8 cellular contexts compared by ENCODE assay signal in genomic region chr19:2785244-2786000, GRCh38. TPM values are rescaled to one million over a fixed set of nuclear protein-coding genes. Genes with fewer than 3 reads are reported as not detected.
DNase-seq lines count a peak whose midpoint lies in the region; ATAC-seq, FAIRE-seq and TF ChIP-seq lines count a peak whose summit lies in the region.

TSS of gene THOP1 (plus strand) at chr19:2785503. CDS start at chr19:2785663, 160 bp downstream.

- H3K4me1 Mint-ChIP-seq in activated naive CD8-positive, alpha-beta T cell treated with anti-CD3 and anti-CD28 coated beads, Interleukin-2, amount 50 U/mL, for 24 hours = peaks cover 73% of the 10 kb centered on the region

- H3K36me3 ChIP-seq in pancreas (no peaks in the 10 kb centered on the region), tibial artery (peaks cover 0 to 4% (median 0%) of the 10 kb centered on the region in 3 donors)

- peak within 1 kb of the TSS; percentile 69 to 96 (median 82) for H3K4me3 ChIP-seq in pancreas
- H3K4me3 ChIP-seq in tibial artery = peak within 1 kb of the TSS; percentile 66 to 79

- TF ChIP-seq POLR2A in GM10847 (IDR thresholded peaks at IDR 0.05; ENCODE audit: extremely low read depth, insufficient read length) = peak; percentile 97

- H3K9me3 Mint-ChIP-seq in activated naive CD8-positive, alpha-beta T cell treated with anti-CD3 and anti-CD28 coated beads, Interleukin-2, amount 50 U/mL, for 24 hours = no peaks in the 10 kb centered on the region

- peak; percentile 95 for DNase-seq in NCI-H1417 treated with DMSO at 0.1 percent for 48 hours (lab: John Stamatoyannopoulos, UW)
- DNase-seq in SW480 (ENCODE audit: low spot score) = peak; percentile 94
- peak; percentile 99 for DNase-seq in activated naive CD8-positive, alpha-beta T cell treated with anti-CD3 and anti-CD28 coated beads, Interleukin-2, amount 50 U/mL, for 24 hours
- DNase-seq in Right ventricle myocardium superior = peak; percentile 99
- DNase-seq in pancreas = peak; percentile 96 to 100 (median 99)
- DNase-seq in tibial artery = peak; percentile 99

- intact Hi-C loops in Right ventricle myocardium superior (cut with DNase I) = no loop called here
- intact Hi-C loops in pancreas (cut with DNase I) = no loop called here
- intact Hi-C loops in tibial artery (cut with DNase I; ENCODE audit: low total_unique reads) = no loop called here

- H3K4me1 ChIP-seq in pancreas = peaks cover 5 to 27% (median 21%) of the 10 kb centered on the region in 3 donors
- H3K4me1 ChIP-seq in tibial artery = peaks cover 0 to 53% (median 36%) of the 10 kb centered on the region in 4 donors

- WGBS in pancreas, 2 donors = 0 to 1% methylated on average over 60 to 78 of the region's 78 CpGs

- peak within 1 kb of the TSS; percentile 66 to 85 (median 70) for H3K27ac ChIP-seq in pancreas
- peak within 1 kb of the TSS; percentile 37 to 70 for H3K27ac ChIP-seq in tibial artery

- H3K9me3 ChIP-seq in pancreas (no peaks in the 10 kb centered on the region), tibial artery (no peaks in the 10 kb centered on the region)

- no peak for FAIRE-seq in pancreas (lab: Jason Lieb, UNC)

- peaks cover 23% of the 10 kb centered on the region for H3K36me3 Mint-ChIP-seq in activated naive CD8-positive, alpha-beta T cell treated with anti-CD3 and anti-CD28 coated beads, Interleukin-2, amount 50 U/mL, for 24 hours (ENCODE audit: low read depth)

- H3K27ac Mint-ChIP-seq in activated naive CD8-positive, alpha-beta T cell treated with anti-CD3 and anti-CD28 coated beads, Interleukin-2, amount 50 U/mL, for 24 hours = peak within 1 kb of the TSS; percentile 77

- H3K27me3 ChIP-seq in pancreas (no peaks in the 10 kb centered on the region), tibial artery (no peaks in the 10 kb centered on the region)

- no peaks in the 10 kb centered on the region for H3K27me3 Mint-ChIP-seq in activated naive CD8-positive, alpha-beta T cell treated with anti-CD3 and anti-CD28 coated beads, Interleukin-2, amount 50 U/mL, for 24 hours

- no peak for TF ChIP-seq CTCF in pancreas (IDR thresholded peaks at IDR 0.05)
- no peak for TF ChIP-seq CTCF in tibial artery (IDR thresholded peaks at IDR 0.05)

- ATAC-seq in HG02759 (IDR thresholded peaks at IDR 0.05; ENCODE audit: unreplicated experiment) (peak; percentile 66), Right ventricle myocardium superior (ENCODE audit: poor library complexity) (peak; percentile 92), pancreas (peak; percentile 86 to 92 (median 90))
- peak; percentile 83 for ATAC-seq in activated naive CD8-positive, alpha-beta T cell treated with anti-CD3 and anti-CD28 coated beads, Interleukin-2, amount 50 U/mL, for 24 hours

- H3K4me3 Mint-ChIP-seq in activated naive CD8-positive, alpha-beta T cell treated with anti-CD3 and anti-CD28 coated beads, Interleukin-2, amount 50 U/mL, for 24 hours = peak within 1 kb of the TSS; percentile 94

RNA-seq across cellular contexts. Expression of gene THOP1, which starts in this region (rescaled TPM):
- total RNA-seq in Right ventricle myocardium superior (52.6 TPM), pancreas (10 to 100 TPM; 11.6 to 21.3 (median 18.6) TPM)
- polyA plus RNA-seq in pancreas = 100 to 1,000 TPM in 1 of 2 donors, 10 to 100 TPM in 1; 79.6 to 124 TPM

Comparison
In these comparisons a context has a peak if more than half of its experiments do, and no peak if none do; other contexts are left out.
1. Peak in every context shown above with its lines: DNase-seq, ATAC-seq, H3K4me3 ChIP-seq and H3K27ac ChIP-seq.